8 cellular contexts compared by ENCODE assay signal in the genomic region with DNA sequence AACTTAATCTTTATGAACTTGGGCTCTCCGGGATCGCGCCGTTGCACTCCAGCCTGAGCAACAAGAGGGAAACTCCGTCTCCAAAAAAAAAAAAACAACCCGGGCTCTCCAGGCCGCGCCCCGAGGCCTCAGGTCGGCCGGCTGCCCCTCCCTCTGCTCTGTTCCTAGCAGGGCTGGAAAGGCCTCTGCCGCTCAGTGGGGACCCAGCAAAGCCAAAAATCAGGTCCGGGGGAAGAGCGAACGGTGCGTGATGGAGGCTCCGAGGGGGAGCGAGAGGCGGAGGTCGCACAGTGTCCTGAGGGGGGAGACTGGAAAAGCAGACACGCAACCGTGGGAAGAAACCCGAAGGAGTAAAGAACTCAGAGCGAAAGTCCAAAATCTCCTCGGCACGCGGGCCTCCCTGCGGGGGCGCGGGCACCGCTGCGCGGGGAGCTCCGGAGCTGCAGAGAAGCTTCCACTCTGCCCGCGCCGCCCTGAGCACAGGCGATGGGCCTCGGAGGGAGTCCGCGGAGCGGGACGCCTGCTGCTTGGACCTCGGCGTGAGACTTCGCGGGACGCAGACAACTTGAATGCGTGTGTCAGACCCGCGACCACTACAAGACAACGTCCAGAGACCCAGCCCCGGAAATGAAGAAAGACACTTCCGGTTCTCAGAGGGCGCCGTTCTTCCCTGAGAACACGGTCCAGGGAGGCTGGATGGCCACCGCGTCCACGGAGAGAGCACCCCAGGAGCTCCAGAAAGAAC.
DNase-seq lines count a peak whose midpoint lies in the region; ATAC-seq and TF ChIP-seq lines count a peak whose summit lies in the region.

No MANE protein-coding gene starts in this region.

- no peaks in the 10 kb centered on the region for H3K79me2 ChIP-seq in PC-3 (ENCODE audit: low read length)

- no peak overlapping the region for H3K4me2 ChIP-seq in PC-3 (ENCODE audit: low read length)

- peak overlapping the region in 3 of 5 donors; percentile 6 to 49 (median 44) for H3K4me3 Mint-ChIP-seq in immature natural killer cell

- H3K9me3 ChIP-seq in adipocyte (ENCODE audit: control insufficient read depth, low read length): peaks cover 3% of the 10 kb centered on the region
- H3K9me3 ChIP-seq in PC-3 (ENCODE audit: low read length): no peaks in the 10 kb centered on the region

- intact Hi-C loops in PC-3 (cut with micrococcal nuclease): no loop called here

- no peak overlapping the region for H3K27ac Mint-ChIP-seq in immature natural killer cell

- peaks cover 0 to 3% (median 3%) of the 10 kb centered on the region in 3 donors for H3K27me3 Mint-ChIP-seq in immature natural killer cell (ENCODE audit: low read depth in 3 of 3)

- ATAC-seq in HG02981 (IDR thresholded peaks at IDR 0.05; ENCODE audit: unreplicated experiment) (no peak), HG02642 (IDR thresholded peaks at IDR 0.05; ENCODE audit: poor library complexity, unreplicated experiment) (no peak), PC-3 (no peak)

- H3K4me3 ChIP-seq in adipocyte (ENCODE audit: low read length): peak overlapping the region; percentile 83
- H3K4me3 ChIP-seq in skin epidermis: peak overlapping the region; percentile 34 to 43 (median 36)
- no peak overlapping the region for H3K4me3 ChIP-seq in PC-3 (ENCODE audit: low read length)

- no peaks in the 10 kb centered on the region for H4K20me1 ChIP-seq in PC-3 (ENCODE audit: low read length)

- peak; percentile 26 for DNase-seq in NCI-H1092 treated with DMSO at 0.1 percent for 48 hours (lab: John Stamatoyannopoulos, UW)
- DNase-seq in NCI-H1092 (lab: John Stamatoyannopoulos, UW): no peak
- no peak for DNase-seq in adipocyte (ENCODE audit: low read depth)
- DNase-seq in immature natural killer cell: no peak
- DNase-seq in PC-3: no peak

- H3K9me3 Mint-ChIP-seq in immature natural killer cell: peaks cover 3 to 26% (median 11%) of the 10 kb centered on the region in 6 donors

- H2AFZ ChIP-seq in PC-3 (ENCODE audit: low read length): no peak overlapping the region

- H3K4me1 ChIP-seq in adipocyte (ENCODE audit: control insufficient read depth, insufficient read depth, low read length) (no peaks in the 10 kb centered on the region), PC-3 (ENCODE audit: insufficient read depth, low read length) (no peaks in the 10 kb centered on the region)

- no peaks in the 10 kb centered on the region for H3K9me2 ChIP-seq in PC-3 (replicated peaks; ENCODE audit: low read length)

- H3F3A ChIP-seq in PC-3 (ENCODE audit: low read length, unreplicated experiment): no peaks in the 10 kb centered on the region

- H3K4me1 Mint-ChIP-seq in immature natural killer cell: peaks cover 0 to 1% of the 10 kb centered on the region in 2 donors

- H3K9ac ChIP-seq in adipocyte (ENCODE audit: low read length): peak overlapping the region; percentile 72
- H3K9ac ChIP-seq in PC-3 (ENCODE audit: low read length): no peak overlapping the region

- H3K36me3 Mint-ChIP-seq in immature natural killer cell: no peaks in the 10 kb centered on the region

- TF ChIP-seq CTCF in PC-3 (conservative IDR thresholded peaks at IDR 0.05; ENCODE audit: low read depth, low read length): no peak

- CTCF ChIA-PET in PC-3 (lab: Charles Lee): no interaction called here

- BruUV-seq in PC-3 (replicated peaks; lab: Mats Ljungman, UMichigan): no TSS peak

- H3K27me3 ChIP-seq in adipocyte (replicated peaks; ENCODE audit: control insufficient read depth, insufficient read depth, low read length) (peaks cover 7% of the 10 kb centered on the region), PC-3 (ENCODE audit: low read length) (0 out of 2 replicates have a peak, but pooled peaks cover 5% of the 10 kb centered on the region)

- H3K36me3 ChIP-seq in adipocyte (ENCODE audit: control insufficient read depth, insufficient read depth, low read length, severe bottlenecking): no peaks in the 10 kb centered on the region
- H3K36me3 ChIP-seq in PC-3 (ENCODE audit: low read depth, low read length): no peaks in the 10 kb centered on the region

- POLR2A ChIA-PET in PC-3 (lab: Charles Lee; ENCODE audit: unreplicated experiment): no interaction called here

- H3K27ac ChIP-seq in skin epidermis (peak overlapping the region in 2 of 21 experiments; percentile 14 to 29), PC-3 (ENCODE audit: low read length) (no peak overlapping the region)
